23 cellular contexts compared by ENCODE assay signal in the genomic region with DNA sequence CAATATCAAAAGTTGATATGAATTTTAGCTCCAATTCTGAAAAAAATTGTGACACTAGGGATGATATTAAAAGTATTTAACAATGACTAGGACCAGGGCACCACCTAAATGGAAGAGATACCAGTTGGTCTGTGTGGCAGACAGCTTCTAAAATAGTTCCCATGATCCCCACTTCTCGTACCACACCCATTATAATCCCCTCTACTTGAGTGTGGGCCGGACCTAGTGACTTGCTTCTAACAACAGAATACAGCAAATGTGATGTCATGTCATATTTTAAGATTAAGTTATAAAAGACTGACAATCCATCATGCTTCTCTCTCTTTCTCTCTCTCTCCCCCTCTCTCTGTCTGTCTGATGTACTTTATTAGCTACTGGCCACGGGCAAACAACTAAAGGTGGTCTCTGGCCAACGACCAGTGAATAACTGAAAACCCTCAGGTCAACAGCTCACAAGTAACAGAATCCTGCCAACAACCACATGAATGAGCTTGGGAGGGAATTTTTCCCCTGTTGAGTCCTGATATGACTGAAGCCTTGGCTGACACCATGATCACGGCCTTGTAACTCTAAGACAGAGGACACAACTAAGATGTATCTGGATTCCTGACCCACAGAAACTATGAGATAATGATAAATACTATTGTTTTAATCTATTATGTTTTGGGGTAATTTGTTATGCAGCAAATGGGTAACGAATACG. TPM values are rescaled to one million over a fixed set of nuclear protein-coding genes. Genes with fewer than 3 reads are reported as not detected.
DNase-seq lines count a peak whose midpoint lies in the region; ATAC-seq, FAIRE-seq and TF ChIP-seq lines count a peak whose summit lies in the region.
"Had no signal": no experiment of that assay in that cellular context is flagged by ENCODE, and none has a peak within 500 bp of the region (broad histone marks: within the 10 kb centered on the region; RNA-seq: fewer than 3 reads in every experiment).

No MANE protein-coding gene starts in this region.

- TF ChIP-seq POLR2A in erythroblast (IDR thresholded peaks at IDR 0.05; ENCODE audit: low read length) (no peak), GM12891 (IDR thresholded peaks at IDR 0.05; ENCODE audit: low read depth, low read length) (no peak)

- H3K36me3 Mint-ChIP-seq in activated T-helper 17 cell treated with anti-CD3 and anti-CD28 coated beads, Interleukin-2, amount 50 U/mL, for 72 hours (ENCODE audit: low read depth) = no peaks in the 10 kb centered on the region
- peaks cover 25% of the 10 kb centered on the region for H3K36me3 Mint-ChIP-seq in GM23338 (ENCODE audit: low read depth)
- H3K36me3 Mint-ChIP-seq: CD4-positive, alpha-beta memory T cell had no signal

- H3K36me3 ChIP-seq in skeletal muscle tissue (ENCODE audit: control insufficient read depth in 3 of 3, insufficient read depth in 3 of 3, low read length in 3 of 3) = peaks cover 0 to 7% (median 4%) of the 10 kb centered on the region in 3 donors
- peaks cover 16% of the 10 kb centered on the region; the same call in 1 of the 2 replicates for H3K36me3 ChIP-seq in GM23338 (ENCODE audit: insufficient read depth)
- H3K36me3 ChIP-seq: MG63 had no signal

- TF ChIP-seq CTCF in GM23338 (conservative IDR thresholded peaks at IDR 0.05; ENCODE audit: low read depth in 2 of 2) = no peak

- H2AFZ ChIP-seq in GM23338 = no peak overlapping the region
- H2AFZ ChIP-seq: GM23248 had no signal

- H3K9ac ChIP-seq in skeletal muscle tissue (ENCODE audit: low read depth in 1 of 3, low read length in 3 of 3) = no peak overlapping the region
- H3K9ac ChIP-seq: GM23248 had no signal

- H3K4me2 ChIP-seq in GM23338 = no peak overlapping the region

- FAIRE-seq in GM12891 (lab: Jason Lieb, UNC) = no peak
- FAIRE-seq: GM18507 had no signal

- no peaks in the 10 kb centered on the region for H3K9me2 ChIP-seq in GM23338 (ENCODE audit: insufficient read depth)

- H3K4me1 ChIP-seq in skeletal muscle tissue (ENCODE audit: control insufficient read depth in 3 of 3, insufficient read depth in 3 of 3, low read length in 3 of 3) (peaks cover 0 to 7% (median 4%) of the 10 kb centered on the region in 3 donors), GM23338 (ENCODE audit: insufficient read depth) (no peaks in the 10 kb centered on the region)
- H3K4me1 ChIP-seq: BE2C had no signal

- H4K20me1 ChIP-seq in GM23338 (replicated peaks; ENCODE audit: insufficient read depth) = peaks cover 7% of the 10 kb centered on the region; the same call in 1 of the 2 replicates

- H3K4me3 ChIP-seq in skeletal muscle tissue (ENCODE audit: low read length in 3 of 3) (no peak overlapping the region), GM23338 (no peak overlapping the region)
- H3K4me3 ChIP-seq: GM23248, MG63 had no signal

- H3K27ac Mint-ChIP-seq in activated T-helper 17 cell treated with anti-CD3 and anti-CD28 coated beads, Interleukin-2, amount 50 U/mL, for 72 hours = peak overlapping the region; percentile 12
- H3K27ac Mint-ChIP-seq in GM23338 = no peak overlapping the region

- no peak overlapping the region for H3K4me3 Mint-ChIP-seq in activated T-helper 17 cell treated with anti-CD3 and anti-CD28 coated beads, Interleukin-2, amount 50 U/mL, for 72 hours
- H3K4me3 Mint-ChIP-seq in GM23338 = no peak overlapping the region
- H3K4me3 Mint-ChIP-seq: CD4-positive, alpha-beta memory T cell had no signal

- H3K9me3 ChIP-seq in skeletal muscle tissue (ENCODE audit: control insufficient read depth in 3 of 3, low read length in 3 of 3) = no peaks in the 10 kb centered on the region
- H3K9me3 ChIP-seq: BE2C, MG63 had no signal

- H3K27ac ChIP-seq in skeletal muscle tissue (ENCODE audit: low read depth, low read length) (peak overlapping the region; percentile 54), GM23338 (ENCODE audit: low read depth) (no peak overlapping the region)
- H3K27ac ChIP-seq: 22Rv1, GM23248 had no signal

- peaks cover 16% of the 10 kb centered on the region for H3K79me2 ChIP-seq in GM23338 (replicated peaks; ENCODE audit: insufficient read depth)

- no peaks in the 10 kb centered on the region for H3K27me3 Mint-ChIP-seq in activated T-helper 17 cell treated with anti-CD3 and anti-CD28 coated beads, Interleukin-2, amount 50 U/mL, for 72 hours
- peaks cover 3% of the 10 kb centered on the region for H3K27me3 Mint-ChIP-seq in GM23338 (ENCODE audit: insufficient read depth, low read depth, poor library complexity)
- H3K27me3 Mint-ChIP-seq: CD4-positive, alpha-beta memory T cell had no signal

- no peak for ATAC-seq in activated T-helper 17 cell treated with anti-CD3 and anti-CD28 coated beads, Interleukin-2, amount 50 U/mL, for 72 hours (replicated peaks)
- no peak for ATAC-seq in GM23338

- no peaks in the 10 kb centered on the region for H3K27me3 ChIP-seq in skeletal muscle tissue (ENCODE audit: control insufficient read depth in 3 of 3, insufficient read depth in 3 of 3, low read length in 3 of 3)
- H3K27me3 ChIP-seq in GM23338 (ENCODE audit: insufficient read depth) = no peaks in the 10 kb centered on the region
- H3K27me3 ChIP-seq: BE2C, MG63 had no signal

- H3K9me3 Mint-ChIP-seq in activated T-helper 17 cell treated with anti-CD3 and anti-CD28 coated beads, Interleukin-2, amount 50 U/mL, for 72 hours = no peaks in the 10 kb centered on the region
- H3K9me3 Mint-ChIP-seq in GM23338 = no peaks in the 10 kb centered on the region
- H3K9me3 Mint-ChIP-seq: CD4-positive, alpha-beta memory T cell had no signal

- H3K4me1 Mint-ChIP-seq in activated T-helper 17 cell treated with anti-CD3 and anti-CD28 coated beads, Interleukin-2, amount 50 U/mL, for 72 hours = no peaks in the 10 kb centered on the region
- peaks cover 5% of the 10 kb centered on the region; the same call in 2 of the 3 replicates for H3K4me1 Mint-ChIP-seq in GM23338

- H3F3A ChIP-seq in GM23338 (replicated peaks; ENCODE audit: low read depth) = no peaks in the 10 kb centered on the region

- DNase-seq in DMS53 (lab: John Stamatoyannopoulos, UW) (peak; percentile 17), DMS53 treated with DMSO at 0.1 percent for 48 hours (lab: John Stamatoyannopoulos, UW; ENCODE audit: unreplicated experiment) (no peak), erythroblast (lab: John Stamatoyannopoulos, UW) (peak; percentile 16 to 25), NCI-H82 treated with DMSO at 0.1 percent for 48 hours (lab: John Stamatoyannopoulos, UW; ENCODE audit: unreplicated experiment) (no peak), GM23338 (ENCODE audit: low spot score) (no peak), GM12891 (ENCODE audit: insufficient read length, low spot score) (no peak)
- DNase-seq: BE2C; Calu3; CD4-positive, alpha-beta memory T cell; GM23248; Karpas-422; MG63; NCI-H1092; NCI-H2107; NCI-H2227 treated with DMSO at 0.1 percent for 48 hours; NCI-H524; NK-92 treated with Interleukin-12 subunit alpha and Interleukin-12 subunit beta, amount 100 ng/mL, for 24 hours; SHP77 had no signal

TF ChIP-seq in GM23338, 12 proteins besides CTCF, POLR2A, EP300 and RAD21 (continues in another document):
- TF ChIP-seq NANOG (IDR thresholded peaks at IDR 0.05; ENCODE audit: borderline replicate concordance) (no peak), JUNB (IDR thresholded peaks at IDR 0.05; ENCODE audit: unreplicated experiment) (no peak)

TF ChIP-seq in GM12891, 5 proteins besides CTCF, POLR2A, EP300 and RAD21:
- TF ChIP-seq PAX5 (IDR thresholded peaks at IDR 0.05; ENCODE audit: insufficient read depth, low read length, severe bottlenecking) (no peak), TAF1 (IDR thresholded peaks at IDR 0.05; ENCODE audit: low read depth, low read length) (no peak), POU2F2 (IDR thresholded peaks at IDR 0.05; ENCODE audit: low read depth, low read length) (no peak), POLR2AphosphoS5 (IDR thresholded peaks at IDR 0.05; ENCODE audit: low read depth, low read length) (no peak), SPI1 (IDR thresholded peaks at IDR 0.05; ENCODE audit: low read depth, low read length) (no peak)

RNA-seq across cellular contexts. Expression of a gene that starts 34.4 kb away (rescaled TPM):
- 10 to 100 TPM in 1 of 2 donors, 1 to 10 TPM in 1; 6.7 to 91.4 TPM for total RNA-seq in activated T-helper 17 cell treated with anti-CD3 and anti-CD28 coated beads, Interleukin-2, amount 50 U/mL, for 72 hours
- total RNA-seq in skeletal muscle tissue = 41.8 TPM
- 24.1 and 28.4 TPM in 2 replicates for total RNA-seq in GM23338 (2014; rRNA removed; shearing (Covaris generic))
- polyA plus RNA-seq in GM23338 (2016; fragmentation: Nextera tagmentation; extraction: Ambion mirVana) = 11.0 and 13.9 TPM in 2 replicates
- polyA plus RNA-seq in GM12891 (2012; ENCODE audit: low read depth, missing spikeins) = 1.8 TPM
- total RNA-seq: OCI-LY7 had no signal

Comparison
In these comparisons a context has a peak if more than half of its experiments do, and no peak if none do; other contexts are left out.
1. DNase-seq: peak in DMS53 (single experiment) and erythroblast (2 of 2); none in DMS53 treated with DMSO at 0.1 percent for 48 hours (single experiment), NCI-H82 treated with DMSO at 0.1 percent for 48 hours (single experiment), GM23338 (single experiment) and GM12891 (single experiment).